Comparison of ENCODE assay signal across 26 cellular contexts in the genomic region with DNA sequence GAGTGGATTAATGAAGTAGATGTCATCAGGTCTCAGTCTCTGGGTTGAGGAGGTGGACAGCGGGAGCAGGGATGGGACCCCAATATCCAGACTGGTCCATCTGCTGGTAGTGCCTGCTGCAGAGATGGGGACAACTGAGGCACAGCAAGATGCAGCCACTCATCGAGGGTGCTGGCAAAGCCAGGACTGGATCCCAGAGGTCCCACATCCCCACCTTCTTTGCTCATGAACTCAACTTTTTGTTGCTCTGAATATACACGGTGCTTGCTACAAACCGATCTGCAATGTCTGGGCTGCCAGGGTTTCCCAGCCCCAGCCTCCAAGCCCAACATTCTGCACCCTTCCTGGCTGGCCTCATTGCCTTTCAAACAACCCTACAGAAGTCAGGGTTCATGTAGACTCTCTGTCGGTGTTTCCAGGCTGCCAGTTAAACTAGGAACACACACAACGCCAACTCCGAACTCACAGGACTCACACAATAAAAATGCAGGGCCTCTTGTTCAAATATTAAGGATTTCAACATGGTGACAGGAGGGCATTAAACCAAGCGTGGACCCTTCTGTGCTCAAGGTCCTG.
DNase-seq lines count a peak whose midpoint lies in the region; ATAC-seq and TF ChIP-seq lines count a peak whose summit lies in the region.
"Had no signal": no experiment of that assay in that cellular context is flagged by ENCODE, and none has a peak within 500 bp of the region (broad histone marks: within the 10 kb centered on the region; RNA-seq: fewer than 3 reads in every experiment).

No MANE protein-coding gene starts in this region.

- peak overlapping the region in 3 of 5 experiments; percentile 12 to 91 (median 37) for H3K27ac Mint-ChIP-seq in brain
- H3K27ac Mint-ChIP-seq in nephron progenitor cell, result no peak overlapping the region
- H3K27ac Mint-ChIP-seq: CD14-positive monocyte had no signal

- peak overlapping the region in 2 of 3 donors; percentile 9 to 33 for H3K9ac ChIP-seq in skeletal muscle tissue (ENCODE audit: low read depth in 1 of 3, low read length in 3 of 3)

- H3K27me3 Mint-ChIP-seq in brain, result no peaks in the 10 kb centered on the region
- H3K27me3 Mint-ChIP-seq in nephron progenitor cell (ENCODE audit: low read depth, poor library complexity), result peaks cover 54% of the 10 kb centered on the region

- H3K4me1 ChIP-seq in cardiac muscle cell (ENCODE audit: low read depth), result peaks cover 31% of the 10 kb centered on the region
- H3K4me1 ChIP-seq in skeletal muscle tissue (ENCODE audit: control insufficient read depth in 3 of 3, insufficient read depth in 3 of 3, low read length in 3 of 3), result peaks cover 24 to 47% (median 31%) of the 10 kb centered on the region in 3 donors
- H3K4me1 ChIP-seq: BE2C had no signal

- H3K4me1 Mint-ChIP-seq in brain (peaks cover 44% of the 10 kb centered on the region), nephron progenitor cell (peaks cover 38% of the 10 kb centered on the region)
- H3K4me1 Mint-ChIP-seq: CD8-positive, alpha-beta memory T cell had no signal

- no peak for DNase-seq in cardiac muscle cell (ENCODE audit: low read depth in 1 of 2, low spot score in 1 of 2)
- no peak for DNase-seq in Right ventricle myocardium inferior (ENCODE audit: missing footprints)
- DNase-seq in nephron progenitor cell, result no peak
- DNase-seq in NCI-H446 (lab: John Stamatoyannopoulos, UW), result no peak
- no peak for DNase-seq in NCI-H524 treated with DMSO at 0.1 percent for 48 hours (lab: John Stamatoyannopoulos, UW)
- DNase-seq: Calu3; CD8-positive, alpha-beta memory T cell; DMS79 treated with DMSO at 0.1 percent for 48 hours; GOT3; HCEC 1CT; Karpas-422; NCI-H1092; NCI-H1436; NCI-H2081 treated with DMSO at 0.1 percent for 48 hours; NCI-H2171 treated with DMSO at 0.1 percent for 48 hours; NCI-H345; NCI-H82; NK-92 treated with Interleukin-12 subunit alpha and Interleukin-12 subunit beta, amount 100 ng/mL, for 24 hours; PC-3 had no signal

- no peak for TF ChIP-seq CTCF in cardiac muscle cell (IDR thresholded peaks at IDR 0.05; ENCODE audit: low read depth, low read length)
- no peak for TF ChIP-seq CTCF in brain (conservative IDR thresholded peaks at IDR 0.05)
- no peak for TF ChIP-seq CTCF in nephron progenitor cell (IDR thresholded peaks at IDR 0.05)

- H3K27ac ChIP-seq in cardiac muscle cell (peak overlapping the region; percentile 17), skeletal muscle tissue (ENCODE audit: low read depth, low read length) (no peak overlapping the region)
- H3K27ac ChIP-seq: 22Rv1, HL-60 had no signal

- H3K9me3 Mint-ChIP-seq in brain (peaks cover 2 to 18% (median 8%) of the 10 kb centered on the region in 5 experiments), nephron progenitor cell (peaks cover 10% of the 10 kb centered on the region)

- H3K4me3 Mint-ChIP-seq in brain, result no peak overlapping the region
- peak overlapping the region; percentile 4 for H3K4me3 Mint-ChIP-seq in nephron progenitor cell
- H3K4me3 Mint-ChIP-seq: CD8-positive, alpha-beta memory T cell had no signal

- H3K9me3 ChIP-seq in cardiac muscle cell (ENCODE audit: low read depth), result no peaks in the 10 kb centered on the region
- no peaks in the 10 kb centered on the region for H3K9me3 ChIP-seq in skeletal muscle tissue (ENCODE audit: control insufficient read depth in 3 of 3, low read length in 3 of 3)
- H3K9me3 ChIP-seq: BE2C, SJCRH30 had no signal

- H3K36me3 ChIP-seq in cardiac muscle cell (no peaks in the 10 kb centered on the region), skeletal muscle tissue (ENCODE audit: control insufficient read depth in 3 of 3, insufficient read depth in 3 of 3, low read length in 3 of 3) (no peaks in the 10 kb centered on the region)
- H3K36me3 ChIP-seq: BE2C, SJCRH30 had no signal

- intact Hi-C loops in Right ventricle myocardium inferior (cut with DNase I), result loop anchor here (5.0 kb wide), 1 partner anchor 169 kb away; a partner anchor contains a TSS

- H3K36me3 Mint-ChIP-seq in brain, result no peaks in the 10 kb centered on the region
- peaks cover 5% of the 10 kb centered on the region for H3K36me3 Mint-ChIP-seq in nephron progenitor cell (ENCODE audit: low read depth)
- H3K36me3 Mint-ChIP-seq: CD14-positive monocyte; CD8-positive, alpha-beta memory T cell had no signal

- H3K4me3 ChIP-seq in cardiac muscle cell (no peak overlapping the region), skeletal muscle tissue (ENCODE audit: low read length in 3 of 3) (no peak overlapping the region)
- H3K4me3 ChIP-seq: SJCRH30 had no signal

- H3K27me3 ChIP-seq in cardiac muscle cell (no peaks in the 10 kb centered on the region), skeletal muscle tissue (ENCODE audit: control insufficient read depth in 3 of 3, insufficient read depth in 3 of 3, low read length in 3 of 3) (no peaks in the 10 kb centered on the region)
- H3K27me3 ChIP-seq: SJCRH30 had no signal

- ATAC-seq in Right ventricle myocardium inferior, result no peak
- ATAC-seq: PC-3 had no signal
